In genomic region chr19:47459477-47459876, GRCh38 we compare ENCODE assay signal across 21 cellular contexts. TPM values are rescaled to one million over a fixed set of nuclear protein-coding genes. Genes with fewer than 3 reads are reported as not detected.
DNase-seq lines count a peak whose midpoint lies in the region; ATAC-seq, FAIRE-seq and TF ChIP-seq lines count a peak whose summit lies in the region.
"Had no signal": no experiment of that assay in that cellular context is flagged by ENCODE, and none has a peak within 500 bp of the region (broad histone marks: within the 10 kb centered on the region; RNA-seq: fewer than 3 reads in every experiment).

No MANE protein-coding gene starts in this region.

- 58% methylated on average over 14 of the region's 14 CpGs for WGBS in HepG2 (ENCODE audit: low lambda C conversion rate)
- 79% methylated on average over 11 of the region's 14 CpGs for WGBS in right lobe of liver (ENCODE audit: insufficient coverage, low coverage, low lambda C conversion rate, missing lambda C conversion rate)
- 10% methylated on average over 14 of the region's 14 CpGs for whole genome bisulfite sequencing in K562 (ENCODE audit: insufficient coverage, low coverage, missing lambda C conversion rate)

- TF ChIP-seq RAD21 in HepG2 (CRISPR knock-in tag; IDR thresholded peaks at IDR 0.05) = no peak
- no peak for TF ChIP-seq RAD21 in K562 (CRISPR knock-in tag; conservative IDR thresholded peaks at IDR 0.05 in 1 of 2, IDR thresholded peaks at IDR 0.05 in 1 of 2)

- FAIRE-seq in HepG2 (lab: Jason Lieb, UNC) = no peak
- no peak for FAIRE-seq in K562 (lab: Jason Lieb, UNC)
- FAIRE-seq: A549, D721Med, GM19239 had no signal

- POLR2A ChIA-PET in HepG2 (lab: Yijun Ruan, JAX) = no interaction called here
- POLR2A ChIA-PET in K562 (lab: Yijun Ruan, JAX) = interaction anchor here (0.9 kb wide), 1 partner anchor 12 kb away, joined by 7 read pairs; no protein-coding TSS in a partner anchor

- in situ Hi-C loops in HepG2 (cut with HindIII; ENCODE audit: extremely low pct_ligation_motif_present, low pct_unique_long_range_greater_than_20kb) (no loop called here), K562 (cut with MboI) (no loop called here), G401 (cut with HindIII; ENCODE audit: low sequenced_read_pairs) (no loop called here)

- TF ChIP-seq EP300 in HepG2 (IDR thresholded peaks at IDR 0.05; ENCODE audit: low read depth in 2 of 2, low read length in 2 of 2) (no peak), HepG2 (CRISPR knock-in tag; IDR thresholded peaks at IDR 0.05; ENCODE audit: borderline replicate concordance) (no peak), K562 (IDR thresholded peaks at IDR 0.05; ENCODE audit: low read length) (no peak)

- peaks cover 5 to 60% of the 10 kb centered on the region in 2 experiments for H3K27me3 ChIP-seq in HepG2 (ENCODE audit: control insufficient read depth in 1 of 2, insufficient read depth in 2 of 2, low read length in 2 of 2)
- peaks cover 0 to 13% of the 10 kb centered on the region in 2 donors for H3K27me3 ChIP-seq in right lobe of liver
- H3K27me3 ChIP-seq in K562 (ENCODE audit: control insufficient read depth in 2 of 2, insufficient read depth in 2 of 2, low read length in 2 of 2) = peaks cover 26 to 57% of the 10 kb centered on the region in 2 experiments

- no peaks in the 10 kb centered on the region for H3K9me3 ChIP-seq in HepG2 (ENCODE audit: low read length)
- H3K9me3 ChIP-seq in right lobe of liver = no peaks in the 10 kb centered on the region
- no peaks in the 10 kb centered on the region for H3K9me3 ChIP-seq in K562 (replicated peaks; ENCODE audit: control insufficient read depth, insufficient read depth, low read depth, low read length)

- H3K27ac ChIP-seq in HepG2 (ENCODE audit: extremely low read length, insufficient read depth, low read length) = no peak overlapping the region
- no peak overlapping the region for H3K27ac ChIP-seq in right lobe of liver
- H3K27ac ChIP-seq in K562 (ENCODE audit: extremely low read depth, low read depth, low read length) = no peak overlapping the region; the same call in 2 of the 3 replicates
- peak overlapping the region; percentile 9 for H3K27ac ChIP-seq in temporal lobe (ENCODE audit: low read depth, low read length)
- H3K27ac ChIP-seq: 22Rv1, A549, C4-2B had no signal

- CTCF ChIA-PET in HepG2 (lab: Yijun Ruan, JAX; ENCODE audit: low intra/inter-chr PET ratio, low total read pairs) (no interaction called here), K562 (lab: Yijun Ruan, JAX; ENCODE audit: low intra/inter-chr PET ratio) (no interaction called here)

- no peak for ATAC-seq in HepG2
- no peak for ATAC-seq in right lobe of liver
- no peak for ATAC-seq in K562
- ATAC-seq in HG03175 (IDR thresholded peaks at IDR 0.05; ENCODE audit: unreplicated experiment) = no peak

- TF ChIP-seq POLR2A in HepG2 (IDR thresholded peaks at IDR 0.05; ENCODE audit: insufficient read depth in 1 of 2, low read depth in 2 of 2, low read length in 2 of 2) (no peak), right lobe of liver (IDR thresholded peaks at IDR 0.05) (no peak), K562 (conservative IDR thresholded peaks at IDR 0.05) (no peak)

- no peak for TF ChIP-seq CTCF in HepG2 (CRISPR knock-in tag; IDR thresholded peaks at IDR 0.05)
- TF ChIP-seq CTCF in right lobe of liver (IDR thresholded peaks at IDR 0.05) = no peak
- TF ChIP-seq CTCF in K562 (IDR thresholded peaks at IDR 0.05 in 2 of 3, conservative IDR thresholded peaks at IDR 0.05 in 1 of 3; ENCODE audit: insufficient read depth in 2 of 3, low read depth in 1 of 3, low read length in 3 of 3) = no peak

- H3K4me1 ChIP-seq in HepG2 (ENCODE audit: insufficient read depth, low read length) (peaks cover 16% of the 10 kb centered on the region), right lobe of liver (no peaks in the 10 kb centered on the region), K562 (replicated peaks in 1 of 2; ENCODE audit: control insufficient read depth in 2 of 2, insufficient read depth in 2 of 2, low read length in 2 of 2) (peaks cover 0 to 9% of the 10 kb centered on the region in 2 experiments; a peak in 1 of 5 replicates)
- H3K4me1 ChIP-seq: A549, Caco-2 had no signal

- H3K36me3 ChIP-seq in HepG2 (replicated peaks in 1 of 2; ENCODE audit: control insufficient read depth in 1 of 2, insufficient read depth in 2 of 2, low read length in 2 of 2) = no peaks in the 10 kb centered on the region
- no peaks in the 10 kb centered on the region for H3K36me3 ChIP-seq in right lobe of liver
- no peaks in the 10 kb centered on the region for H3K36me3 ChIP-seq in K562 (ENCODE audit: control insufficient read depth, insufficient read depth, low read length)

- H3K9me1 ChIP-seq in K562 (ENCODE audit: control insufficient read depth, insufficient read depth, low read length) = no peaks in the 10 kb centered on the region

- no peaks in the 10 kb centered on the region for H4K20me1 ChIP-seq in HepG2 (ENCODE audit: insufficient read depth, low read length)
- no peaks in the 10 kb centered on the region for H4K20me1 ChIP-seq in K562 (replicated peaks; ENCODE audit: control insufficient read depth, insufficient read depth, low read length)

- no peaks in the 10 kb centered on the region for H3K79me2 ChIP-seq in HepG2 (ENCODE audit: insufficient read depth, low read length)
- no peaks in the 10 kb centered on the region for H3K79me2 ChIP-seq in K562 (ENCODE audit: control insufficient read depth, insufficient read depth, low read length)

- intact Hi-C loops in HepG2 (cut with micrococcal nuclease; ENCODE audit: unreplicated experiment) = no loop called here
- intact Hi-C loops in right lobe of liver (cut with DNase I) = no loop called here
- intact Hi-C loops in K562 (cut with micrococcal nuclease) = no loop called here

- H3K4me3 ChIP-seq in HepG2 (replicated peaks in 1 of 3; ENCODE audit: insufficient read depth in 1 of 3, low read depth in 2 of 3, low read length in 3 of 3) (no peak overlapping the region), right lobe of liver (no peak overlapping the region), K562 (no peak overlapping the region)
- H3K4me3 ChIP-seq: A549 had no signal

- H3K4me2 ChIP-seq in HepG2 (ENCODE audit: low read depth, low read length) = no peak overlapping the region
- no peak overlapping the region for H3K4me2 ChIP-seq in K562 (ENCODE audit: insufficient read depth, low read length)

- no TSS peak for BruUV-seq in HepG2 (replicated peaks; lab: Mats Ljungman, UMichigan)
- no TSS peak for BruUV-seq in K562 (replicated peaks; lab: Mats Ljungman, UMichigan)

- H2AFZ ChIP-seq in HepG2 (ENCODE audit: low read length) (no peak overlapping the region), K562 (ENCODE audit: low read depth, low read length) (no peak overlapping the region)

- no peak overlapping the region for H3K9ac ChIP-seq in HepG2 (ENCODE audit: insufficient read depth, low read depth, low read length)
- no peak overlapping the region for H3K9ac ChIP-seq in K562 (ENCODE audit: insufficient read depth in 1 of 2, low read depth in 2 of 2, low read length in 2 of 2)

- no peak for DNase-seq in HepG2 (ENCODE audit: low spot score)
- no peak for DNase-seq in right lobe of liver
- no peak for DNase-seq in K562 (ENCODE audit: extremely low read depth in 1 of 4, low spot score in 3 of 4)
- DNase-seq in G401 (ENCODE audit: low spot score) = no peak
- no peak for DNase-seq in NCI-H2171 treated with DMSO at 0.1 percent for 48 hours (lab: John Stamatoyannopoulos, UW)
- DNase-seq: AML-193; Caco-2; CD4-positive, alpha-beta T cell; GDM1; HCEC 1CT; HFFc6; IMR-90; Karpas-422; KBM-7 had no signal

RNA-seq across cellular contexts. Expression of gene SLC8A2, which starts 12.2 kb away (rescaled TPM):
- total RNA-seq in HepG2 (2016; rRNA removed; fragmentation: Illumina TruSeq; extraction: Trizol) (0.02 TPM in 1 of 2 replicates, not detected in the other), right lobe of liver (under 1 TPM in 1 of 6 experiments, not detected in 5; 0.13 TPM), K562 (2014; rRNA removed) (0.64 and 0.86 TPM in 2 replicates), K562 (2014; rRNA removed; fragmentation: Illumina TruSeq; extraction: Trizol) (0.10 and 0.15 TPM in 2 replicates), K562 (2015; rRNA removed; fragmentation: Illumina TruSeq; extraction: Trizol) (0.30 TPM in 1 of 2 replicates, not detected in the other), K562 (2021) (0.60 and 0.66 TPM in 2 replicates), temporal lobe (37.4 TPM)
- not detected in 2 replicates for total RNA-seq in HepG2 (2016; cell fraction: cytosol; rRNA removed; fragmentation: Illumina TruSeq; extraction: Trizol; ENCODE audit: low read depth)
- not detected in 2 replicates for total RNA-seq in HepG2 (2016; cell fraction: insoluble cytoplasmic fraction; rRNA removed; fragmentation: Illumina TruSeq; extraction: Trizol)
- total RNA-seq in HepG2 (2016; cell fraction: membrane; rRNA removed; fragmentation: Illumina TruSeq; extraction: Trizol) = not detected in 2 replicates
- not detected in 2 replicates for total RNA-seq in HepG2 (2016; cell fraction: nucleus; rRNA removed; fragmentation: Illumina TruSeq; extraction: Trizol)
- polyA plus RNA-seq in HepG2 (2011; rRNA removed) (0.09 TPM in 1 of 2 replicates, not detected in the other), K562 (2011; rRNA removed) (0.09 and 0.17 TPM in 2 replicates), K562 (2014; fragmentation: Illumina TruSeq; extraction: Trizol) (0.07 and 0.43 TPM in 2 replicates), K562 (2014; fragmentation: Nextera tagmentation; extraction: Ambion mirVana) (not detected), K562 (2014; rRNA removed) (0.18 and 0.32 TPM in 2 replicates)
- 0.09 and 0.12 TPM in 2 replicates for polyA plus RNA-seq in HepG2 (2011; cell fraction: cytosol; rRNA removed)
- polyA plus RNA-seq in HepG2 (2011; cell fraction: nucleus; rRNA removed) = 0.19 and 0.51 TPM in 2 replicates
- 0.07 TPM in 1 of 2 replicates, not detected in the other for polyA plus RNA-seq in HepG2 (2012)
- polyA plus RNA-seq in HepG2 (2016; cell fraction: cytosol; fragmentation: Illumina TruSeq; extraction: Trizol; ENCODE audit: low read depth) = not detected in 2 replicates
- not detected in 2 replicates for polyA plus RNA-seq in HepG2 (2016; cell fraction: insoluble cytoplasmic fraction; fragmentation: Illumina TruSeq; extraction: Trizol; ENCODE audit: low read depth)
- polyA plus RNA-seq in HepG2 (2016; cell fraction: membrane; fragmentation: Illumina TruSeq; extraction: Trizol; ENCODE audit: low read depth) = not detected in 2 replicates
- not detected in 2 replicates for polyA plus RNA-seq in HepG2 (2016; cell fraction: nucleus; fragmentation: Illumina TruSeq; extraction: Trizol; ENCODE audit: insufficient read depth, low read depth)
- polyA minus RNA-seq in HepG2 (2011; rRNA and poly(A)+ RNA removed; ENCODE audit: low replicate concordance) = 0.78 TPM in 1 of 2 replicates, not detected in the other
- polyA minus RNA-seq in HepG2 (2011; cell fraction: cytosol; rRNA and poly(A)+ RNA removed) = not detected in 2 replicates
- polyA minus RNA-seq in HepG2 (2011; cell fraction: nucleus; rRNA and poly(A)+ RNA removed) = not detected in 2 replicates
- 1.0 and 3.4 TPM in 2 replicates for total RNA-seq in K562 (2011; cell fraction: chromatin; rRNA removed; ENCODE audit: low replicate concordance)
- 1.2 and 2.0 TPM in 2 replicates for total RNA-seq in K562 (2011; cell fraction: nucleolus; rRNA removed)
- 1.0 and 1.5 TPM in 2 replicates for total RNA-seq in K562 (2011; cell fraction: nucleoplasm; rRNA removed)
- 0.21 and 1.7 TPM in 2 replicates for polyA plus RNA-seq in K562 (2011; cell fraction: cytosol; rRNA removed)
- 0.48 and 1.0 TPM in 2 replicates for polyA plus RNA-seq in K562 (2011; cell fraction: nucleus; rRNA removed)
- polyA plus RNA-seq in K562 (2012) = 0.61 and 0.62 TPM in 2 replicates
- 0.42 and 0.49 TPM in 2 replicates for polyA minus RNA-seq in K562 (2011; rRNA and poly(A)+ RNA removed)
- polyA minus RNA-seq in K562 (2011; cell fraction: cytosol; rRNA and poly(A)+ RNA removed) = not detected in 2 replicates
- polyA minus RNA-seq in K562 (2011; cell fraction: nucleus; rRNA and poly(A)+ RNA removed) = 0.27 and 0.56 TPM in 2 replicates
- 3.5 and 3.8 TPM in 2 replicates for total RNA-seq in G401 (2014; rRNA removed; shearing (Covaris generic))
- total RNA-seq: CD4-positive, alpha-beta T cell; HFFc6; IMR-90 had no signal

RNA-seq across cellular contexts. Expression of gene KPTN, which starts 24.5 kb away (rescaled TPM):
- total RNA-seq in HepG2 (2016; rRNA removed; fragmentation: Illumina TruSeq; extraction: Trizol) (8.4 and 9.1 TPM in 2 replicates), right lobe of liver (1 to 10 TPM; 3.1 to 7.8 (median 6.2) TPM), K562 (2014; rRNA removed) (8.5 and 11.9 TPM in 2 replicates), K562 (2014; rRNA removed; fragmentation: Illumina TruSeq; extraction: Trizol) (4.9 and 6.4 TPM in 2 replicates), K562 (2015; rRNA removed; fragmentation: Illumina TruSeq; extraction: Trizol) (7.8 and 8.0 TPM in 2 replicates), K562 (2021) (14.3 and 16.3 TPM in 2 replicates), temporal lobe (5.7 TPM)
- 2.8 and 3.3 TPM in 2 replicates for total RNA-seq in HepG2 (2016; cell fraction: cytosol; rRNA removed; fragmentation: Illumina TruSeq; extraction: Trizol; ENCODE audit: low read depth)
- 8.2 and 10.6 TPM in 2 replicates for total RNA-seq in HepG2 (2016; cell fraction: insoluble cytoplasmic fraction; rRNA removed; fragmentation: Illumina TruSeq; extraction: Trizol)
- 4.2 and 6.5 TPM in 2 replicates for total RNA-seq in HepG2 (2016; cell fraction: membrane; rRNA removed; fragmentation: Illumina TruSeq; extraction: Trizol)
- 9.8 and 13.4 TPM in 2 replicates for total RNA-seq in HepG2 (2016; cell fraction: nucleus; rRNA removed; fragmentation: Illumina TruSeq; extraction: Trizol)
- polyA plus RNA-seq in HepG2 (2011; rRNA removed) (13.3 and 17.6 TPM in 2 replicates), K562 (2011; rRNA removed) (10.0 and 10.5 TPM in 2 replicates), K562 (2014; fragmentation: Illumina TruSeq; extraction: Trizol) (12.3 and 18.2 TPM in 2 replicates), K562 (2014; fragmentation: Nextera tagmentation; extraction: Ambion mirVana) (1 to 10 TPM in 1 of 2 experiments, under 1 TPM in 1; 0.56 to 2.7 TPM), K562 (2014; rRNA removed) (16.2 and 18.6 TPM in 2 replicates)
- polyA plus RNA-seq in HepG2 (2011; cell fraction: cytosol; rRNA removed) = 8.3 and 11.4 TPM in 2 replicates
- polyA plus RNA-seq in HepG2 (2011; cell fraction: nucleus; rRNA removed) = 48.6 and 50.4 TPM in 2 replicates
- polyA plus RNA-seq in HepG2 (2012) = 9.8 and 14.4 TPM in 2 replicates
- polyA plus RNA-seq in HepG2 (2016; cell fraction: cytosol; fragmentation: Illumina TruSeq; extraction: Trizol; ENCODE audit: low read depth) = 4.3 and 5.1 TPM in 2 replicates
- polyA plus RNA-seq in HepG2 (2016; cell fraction: insoluble cytoplasmic fraction; fragmentation: Illumina TruSeq; extraction: Trizol; ENCODE audit: low read depth) = 14.4 and 17.5 TPM in 2 replicates
- polyA plus RNA-seq in HepG2 (2016; cell fraction: membrane; fragmentation: Illumina TruSeq; extraction: Trizol; ENCODE audit: low read depth) = 5.2 and 7.2 TPM in 2 replicates
- 29.6 and 30.0 TPM in 2 replicates for polyA plus RNA-seq in HepG2 (2016; cell fraction: nucleus; fragmentation: Illumina TruSeq; extraction: Trizol; ENCODE audit: insufficient read depth, low read depth)
- polyA minus RNA-seq in HepG2 (2011; rRNA and poly(A)+ RNA removed; ENCODE audit: low replicate concordance) = 8.3 and 15.8 TPM in 2 replicates
- polyA minus RNA-seq in HepG2 (2011; cell fraction: cytosol; rRNA and poly(A)+ RNA removed) = 5.2 TPM in 2 replicates
- 3.2 and 5.5 TPM in 2 replicates for polyA minus RNA-seq in HepG2 (2011; cell fraction: nucleus; rRNA and poly(A)+ RNA removed)
- 6.2 and 16.4 TPM in 2 replicates for total RNA-seq in K562 (2011; cell fraction: chromatin; rRNA removed; ENCODE audit: low replicate concordance)
- 13.6 and 14.7 TPM in 2 replicates for total RNA-seq in K562 (2011; cell fraction: nucleolus; rRNA removed)
- total RNA-seq in K562 (2011; cell fraction: nucleoplasm; rRNA removed) = 7.3 and 7.6 TPM in 2 replicates
- 9.7 and 17.1 TPM in 2 replicates for polyA plus RNA-seq in K562 (2011; cell fraction: cytosol; rRNA removed)
- 28.4 and 49.7 TPM in 2 replicates for polyA plus RNA-seq in K562 (2011; cell fraction: nucleus; rRNA removed)
- 11.8 and 12.7 TPM in 2 replicates for polyA plus RNA-seq in K562 (2012)
- polyA minus RNA-seq in K562 (2011; rRNA and poly(A)+ RNA removed) = 2.6 and 4.0 TPM in 2 replicates
- 2.9 and 5.1 TPM in 2 replicates for polyA minus RNA-seq in K562 (2011; cell fraction: cytosol; rRNA and poly(A)+ RNA removed)
- polyA minus RNA-seq in K562 (2011; cell fraction: nucleus; rRNA and poly(A)+ RNA removed) = 2.8 TPM in 2 replicates
- 31.5 and 44.5 TPM in 2 replicates for total RNA-seq in G401 (2014; rRNA removed; shearing (Covaris generic))

RNA-seq across cellular contexts. Expression of gene MEIS3, which starts 40.1 kb away (rescaled TPM):
- total RNA-seq in HepG2 (2016; rRNA removed; fragmentation: Illumina TruSeq; extraction: Trizol) (0.09 and 1.2 TPM in 2 replicates), right lobe of liver (1 to 10 TPM in 1 of 6 experiments, under 1 TPM in 5; 0.53 to 1.6 (median 0.77) TPM), K562 (2014; rRNA removed) (0.18 and 0.33 TPM in 2 replicates), K562 (2014; rRNA removed; fragmentation: Illumina TruSeq; extraction: Trizol) (0.32 and 0.36 TPM in 2 replicates), K562 (2015; rRNA removed; fragmentation: Illumina TruSeq; extraction: Trizol) (0.11 and 0.19 TPM in 2 replicates), K562 (2021) (0.67 and 0.71 TPM in 2 replicates), temporal lobe (63.4 TPM)
- total RNA-seq in HepG2 (2016; cell fraction: cytosol; rRNA removed; fragmentation: Illumina TruSeq; extraction: Trizol; ENCODE audit: low read depth) = 1.1 and 1.5 TPM in 2 replicates
- not detected in 2 replicates for total RNA-seq in HepG2 (2016; cell fraction: insoluble cytoplasmic fraction; rRNA removed; fragmentation: Illumina TruSeq; extraction: Trizol)
- 0.52 and 0.62 TPM in 2 replicates for total RNA-seq in HepG2 (2016; cell fraction: membrane; rRNA removed; fragmentation: Illumina TruSeq; extraction: Trizol)
- not detected in 2 replicates for total RNA-seq in HepG2 (2016; cell fraction: nucleus; rRNA removed; fragmentation: Illumina TruSeq; extraction: Trizol)
- polyA plus RNA-seq in HepG2 (2011; rRNA removed) (0.70 and 0.94 TPM in 2 replicates), K562 (2011; rRNA removed) (0.21 and 0.80 TPM in 2 replicates), K562 (2014; fragmentation: Illumina TruSeq; extraction: Trizol) (0.28 and 0.46 TPM in 2 replicates), K562 (2014; fragmentation: Nextera tagmentation; extraction: Ambion mirVana) (under 1 TPM in 1 of 2 experiments, not detected in 1; 0.06 TPM), K562 (2014; rRNA removed) (0.74 and 0.80 TPM in 2 replicates)
- polyA plus RNA-seq in HepG2 (2011; cell fraction: cytosol; rRNA removed) = 0.39 and 0.59 TPM in 2 replicates
- 2.3 and 2.8 TPM in 2 replicates for polyA plus RNA-seq in HepG2 (2011; cell fraction: nucleus; rRNA removed)
- polyA plus RNA-seq in HepG2 (2012) = 0.25 and 0.93 TPM in 2 replicates
- polyA plus RNA-seq in HepG2 (2016; cell fraction: cytosol; fragmentation: Illumina TruSeq; extraction: Trizol; ENCODE audit: low read depth) = 0.09 and 0.23 TPM in 2 replicates
- not detected in 2 replicates for polyA plus RNA-seq in HepG2 (2016; cell fraction: insoluble cytoplasmic fraction; fragmentation: Illumina TruSeq; extraction: Trizol; ENCODE audit: low read depth)
- 0.41 and 0.55 TPM in 2 replicates for polyA plus RNA-seq in HepG2 (2016; cell fraction: membrane; fragmentation: Illumina TruSeq; extraction: Trizol; ENCODE audit: low read depth)
- polyA plus RNA-seq in HepG2 (2016; cell fraction: nucleus; fragmentation: Illumina TruSeq; extraction: Trizol; ENCODE audit: insufficient read depth, low read depth) = 0.29 TPM in 1 of 2 replicates, not detected in the other
- 0.82 and 12.4 TPM in 2 replicates for polyA minus RNA-seq in HepG2 (2011; rRNA and poly(A)+ RNA removed; ENCODE audit: low replicate concordance)
- 0.69 and 0.70 TPM in 2 replicates for polyA minus RNA-seq in HepG2 (2011; cell fraction: cytosol; rRNA and poly(A)+ RNA removed)
- polyA minus RNA-seq in HepG2 (2011; cell fraction: nucleus; rRNA and poly(A)+ RNA removed) = 0.50 and 0.64 TPM in 2 replicates
- 4.0 and 10.9 TPM in 2 replicates for total RNA-seq in K562 (2011; cell fraction: chromatin; rRNA removed; ENCODE audit: low replicate concordance)
- total RNA-seq in K562 (2011; cell fraction: nucleolus; rRNA removed) = 3.2 and 4.7 TPM in 2 replicates
- 5.1 and 13.7 TPM in 2 replicates for total RNA-seq in K562 (2011; cell fraction: nucleoplasm; rRNA removed)
- polyA plus RNA-seq in K562 (2011; cell fraction: cytosol; rRNA removed) = 0.63 and 1.7 TPM in 2 replicates
- 1.5 and 2.5 TPM in 2 replicates for polyA plus RNA-seq in K562 (2011; cell fraction: nucleus; rRNA removed)
- polyA plus RNA-seq in K562 (2012) = 0.57 and 2.9 TPM in 2 replicates
- 0.60 and 0.66 TPM in 2 replicates for polyA minus RNA-seq in K562 (2011; rRNA and poly(A)+ RNA removed)
- polyA minus RNA-seq in K562 (2011; cell fraction: cytosol; rRNA and poly(A)+ RNA removed) = 1.0 and 1.5 TPM in 2 replicates
- 0.94 and 2.4 TPM in 2 replicates for polyA minus RNA-seq in K562 (2011; cell fraction: nucleus; rRNA and poly(A)+ RNA removed)
- 114 and 148 TPM in 2 replicates for total RNA-seq in G401 (2014; rRNA removed; shearing (Covaris generic))

RNA-seq across cellular contexts. Expression of gene NAPA, which starts 55.4 kb away (rescaled TPM):
- total RNA-seq in HepG2 (2016; rRNA removed; fragmentation: Illumina TruSeq; extraction: Trizol) (32.6 and 36.5 TPM in 2 replicates), right lobe of liver (100 to 1,000 TPM in 2 of 6 experiments, 10 to 100 TPM in 4; 83.0 to 179 (median 96.0) TPM), K562 (2014; rRNA removed) (98.6 and 103 TPM in 2 replicates), K562 (2014; rRNA removed; fragmentation: Illumina TruSeq; extraction: Trizol) (23.3 and 25.7 TPM in 2 replicates), K562 (2015; rRNA removed; fragmentation: Illumina TruSeq; extraction: Trizol) (49.3 and 49.4 TPM in 2 replicates), K562 (2021) (88.5 and 92.6 TPM in 2 replicates), temporal lobe (34.4 TPM)
- total RNA-seq in HepG2 (2016; cell fraction: cytosol; rRNA removed; fragmentation: Illumina TruSeq; extraction: Trizol; ENCODE audit: low read depth) = 10.7 and 16.6 TPM in 2 replicates
- 32.5 and 33.2 TPM in 2 replicates for total RNA-seq in HepG2 (2016; cell fraction: insoluble cytoplasmic fraction; rRNA removed; fragmentation: Illumina TruSeq; extraction: Trizol)
- total RNA-seq in HepG2 (2016; cell fraction: membrane; rRNA removed; fragmentation: Illumina TruSeq; extraction: Trizol) = 17.7 and 25.0 TPM in 2 replicates
- 19.1 and 19.4 TPM in 2 replicates for total RNA-seq in HepG2 (2016; cell fraction: nucleus; rRNA removed; fragmentation: Illumina TruSeq; extraction: Trizol)
- polyA plus RNA-seq in HepG2 (2011; rRNA removed) (65.9 and 74.4 TPM in 2 replicates), K562 (2011; rRNA removed) (77.5 and 115 TPM in 2 replicates), K562 (2014; fragmentation: Illumina TruSeq; extraction: Trizol) (82.2 and 88.2 TPM in 2 replicates), K562 (2014; fragmentation: Nextera tagmentation; extraction: Ambion mirVana) (10 to 100 TPM in 1 of 2 experiments, 1 to 10 TPM in 1; 5.4 to 22.4 TPM), K562 (2014; rRNA removed) (79.3 and 91.8 TPM in 2 replicates)
- 50.7 and 64.2 TPM in 2 replicates for polyA plus RNA-seq in HepG2 (2011; cell fraction: cytosol; rRNA removed)
- polyA plus RNA-seq in HepG2 (2011; cell fraction: nucleus; rRNA removed) = 64.5 and 68.0 TPM in 2 replicates
- polyA plus RNA-seq in HepG2 (2012) = 39.7 and 50.3 TPM in 2 replicates
- polyA plus RNA-seq in HepG2 (2016; cell fraction: cytosol; fragmentation: Illumina TruSeq; extraction: Trizol; ENCODE audit: low read depth) = 18.1 and 25.6 TPM in 2 replicates
- 52.2 and 60.3 TPM in 2 replicates for polyA plus RNA-seq in HepG2 (2016; cell fraction: insoluble cytoplasmic fraction; fragmentation: Illumina TruSeq; extraction: Trizol; ENCODE audit: low read depth)
- 32.1 and 34.6 TPM in 2 replicates for polyA plus RNA-seq in HepG2 (2016; cell fraction: membrane; fragmentation: Illumina TruSeq; extraction: Trizol; ENCODE audit: low read depth)
- polyA plus RNA-seq in HepG2 (2016; cell fraction: nucleus; fragmentation: Illumina TruSeq; extraction: Trizol; ENCODE audit: insufficient read depth, low read depth) = 41.7 and 44.1 TPM in 2 replicates
- polyA minus RNA-seq in HepG2 (2011; rRNA and poly(A)+ RNA removed; ENCODE audit: low replicate concordance) = 73.3 and 108 TPM in 2 replicates
- 36.3 and 43.3 TPM in 2 replicates for polyA minus RNA-seq in HepG2 (2011; cell fraction: cytosol; rRNA and poly(A)+ RNA removed)
- polyA minus RNA-seq in HepG2 (2011; cell fraction: nucleus; rRNA and poly(A)+ RNA removed) = 20.6 and 26.2 TPM in 2 replicates
- total RNA-seq in K562 (2011; cell fraction: chromatin; rRNA removed; ENCODE audit: low replicate concordance) = 45.2 and 101 TPM in 2 replicates
- 60.4 and 69.0 TPM in 2 replicates for total RNA-seq in K562 (2011; cell fraction: nucleolus; rRNA removed)
- 46.8 and 63.8 TPM in 2 replicates for total RNA-seq in K562 (2011; cell fraction: nucleoplasm; rRNA removed)
- polyA plus RNA-seq in K562 (2011; cell fraction: cytosol; rRNA removed) = 74.7 and 132 TPM in 2 replicates
- polyA plus RNA-seq in K562 (2011; cell fraction: nucleus; rRNA removed) = 52.5 and 61.2 TPM in 2 replicates
- 72.3 and 117 TPM in 2 replicates for polyA plus RNA-seq in K562 (2012)
- 66.5 and 83.7 TPM in 2 replicates for polyA minus RNA-seq in K562 (2011; rRNA and poly(A)+ RNA removed)
- 79.6 and 85.6 TPM in 2 replicates for polyA minus RNA-seq in K562 (2011; cell fraction: cytosol; rRNA and poly(A)+ RNA removed)
- polyA minus RNA-seq in K562 (2011; cell fraction: nucleus; rRNA and poly(A)+ RNA removed) = 26.5 and 37.7 TPM in 2 replicates
- 54.7 and 75.9 TPM in 2 replicates for total RNA-seq in G401 (2014; rRNA removed; shearing (Covaris generic))

Comparison
In these comparisons a context has a peak if more than half of its experiments do, and no peak if none do; other contexts are left out.
1. Of the 241 proteins assayed by ChIP-seq in both HepG2 and K562: peak only in HepG2: MNT; only in K562: BHLHE40, CBFB and MAX; in both: none; in neither: 236; mixed calls (peak in some experiments, not most) for 1.